ENCODE assay signal across 8 cellular contexts in genomic region chr17:7561028-7561575, GRCh38. TPM values are rescaled to one million over a fixed set of nuclear protein-coding genes. Genes with fewer than 3 reads are reported as not detected.
DNase-seq lines count a peak whose midpoint lies in the region; ATAC-seq, FAIRE-seq and TF ChIP-seq lines count a peak whose summit lies in the region.

No MANE protein-coding gene starts in this region.

- TF ChIP-seq CTCF in GM12873 (IDR thresholded peaks at IDR 0.05; ENCODE audit: insufficient read depth, low read depth, low read length, missing control alignments), result peak; percentile 90
- TF ChIP-seq CTCF in K562 (IDR thresholded peaks at IDR 0.05 in 2 of 3, conservative IDR thresholded peaks at IDR 0.05 in 1 of 3; ENCODE audit: insufficient read depth in 2 of 3, low read depth in 1 of 3, low read length in 3 of 3), result peak; percentile 76 to 86 (median 79)

- peak; percentile 47 for ATAC-seq in HG02852 (IDR thresholded peaks at IDR 0.05; ENCODE audit: unreplicated experiment)
- peak; percentile 89 for ATAC-seq in K562
- no peak for ATAC-seq in GM18858 (IDR thresholded peaks at IDR 0.05; ENCODE audit: unreplicated experiment)

- H3K9me3 ChIP-seq in K562 (replicated peaks; ENCODE audit: control insufficient read depth, insufficient read depth, low read depth, low read length), result no peaks in the 10 kb centered on the region

- H3K9ac ChIP-seq in K562 (ENCODE audit: insufficient read depth in 1 of 2, low read depth in 2 of 2, low read length in 2 of 2), result peak overlapping the region; percentile 85 to 95

- no peaks in the 10 kb centered on the region for H4K20me1 ChIP-seq in K562 (replicated peaks; ENCODE audit: control insufficient read depth, insufficient read depth, low read length)

- TSS peak; percentile 87 for BruUV-seq in K562 (replicated peaks; lab: Mats Ljungman, UMichigan)

- no peaks in the 10 kb centered on the region for H3K9me1 ChIP-seq in K562 (ENCODE audit: control insufficient read depth, insufficient read depth, low read length)

- TF ChIP-seq RAD21 in K562 (CRISPR knock-in tag; conservative IDR thresholded peaks at IDR 0.05 in 1 of 2, IDR thresholded peaks at IDR 0.05 in 1 of 2), result peak; percentile 77 to 79

- TF ChIP-seq EP300 in K562 (IDR thresholded peaks at IDR 0.05; ENCODE audit: low read length), result no peak

- CTCF ChIA-PET in K562 (lab: Yijun Ruan, JAX; ENCODE audit: low intra/inter-chr PET ratio), result interaction anchor here (0.6 to 2.3 kb wide), 5 partner anchors 47 to 1936 kb away, joined by 3 to 16 read pairs (median 4); partner anchors contain the start of genes TP53 and WRAP53

- H3K4me1 ChIP-seq in K562 (replicated peaks in 1 of 2; ENCODE audit: control insufficient read depth in 2 of 2, insufficient read depth in 2 of 2, low read length in 2 of 2), result peaks cover 10 to 52% of the 10 kb centered on the region in 2 experiments; a peak in 4 of 5 replicates

- POLR2A ChIA-PET in K562 (lab: Yijun Ruan, JAX), result interaction anchor here (0.5 to 1.5 kb wide), 12 partner anchors 9 to 230 kb away, joined by 3 to 9 read pairs (median 4); partner anchors contain the start of genes CD68, TP53 and WRAP53

- no peak for TF ChIP-seq POLR2A in K562 (conservative IDR thresholded peaks at IDR 0.05)

- intact Hi-C loops in K562 (cut with micrococcal nuclease), result loop anchor here (1.0 to 5.0 kb wide), 3 partner anchors 47 to 204 kb away; partner anchors contain the start of genes POLR2A and TMEM95

- peak overlapping the region; percentile 76 for H3K4me3 ChIP-seq in K562
- H3K4me3 ChIP-seq in iPS-11a (ENCODE audit: low read depth, low read length), result peak overlapping the region; percentile 81
- H3K4me3 ChIP-seq in skeletal muscle cell (ENCODE audit: low read depth, low read length), result peak overlapping the region; percentile 87

- no peaks in the 10 kb centered on the region for H3K27me3 ChIP-seq in K562 (ENCODE audit: control insufficient read depth in 2 of 2, insufficient read depth in 2 of 2, low read length in 2 of 2)

- in situ Hi-C loops in K562 (cut with MboI), result loop anchor here (25.0 kb wide), 1 partner anchor 524 kb away; the partner anchor contains the start of genes SLC16A11 and SLC16A13

- H3K4me2 ChIP-seq in K562 (ENCODE audit: insufficient read depth, low read length), result peak overlapping the region; percentile 98

- WGBS in K562 (ENCODE audit: insufficient coverage, low coverage, missing lambda C conversion rate), result under 1% methylated on average over 30 of the region's 32 CpGs

- H2AFZ ChIP-seq in K562 (ENCODE audit: low read depth, low read length), result peak overlapping the region; percentile 90

- H3K79me2 ChIP-seq in K562 (ENCODE audit: control insufficient read depth, insufficient read depth, low read length), result peaks cover 33% of the 10 kb centered on the region

- H3K27ac ChIP-seq in K562 (ENCODE audit: extremely low read depth, low read depth, low read length), result peak overlapping the region; percentile 81

- FAIRE-seq in K562 (lab: Jason Lieb, UNC), result peak; percentile 79

- peaks cover 32% of the 10 kb centered on the region; the same call in 2 of the 3 replicates for H3K36me3 ChIP-seq in K562 (ENCODE audit: control insufficient read depth, insufficient read depth, low read length)

- peak; percentile 70 for DNase-seq in NCI-H2081 (lab: John Stamatoyannopoulos, UW)
- peak; percentile 83 for DNase-seq in UCSD-AML1 (lab: John Stamatoyannopoulos, UW; ENCODE audit: unreplicated experiment)
- peak; percentile 77 to 87 (median 82) for DNase-seq in K562 (ENCODE audit: extremely low read depth in 1 of 4, low spot score in 3 of 4)
- no peak for DNase-seq in skeletal muscle cell (ENCODE audit: low read depth)

RNA-seq across cellular contexts. Expression of gene SENP3, which starts 0.6 kb away (rescaled TPM):
- 70.4 and 129 TPM in 2 replicates for total RNA-seq in K562 (2011; cell fraction: chromatin; rRNA removed; ENCODE audit: low replicate concordance)
- 60.9 and 69.7 TPM in 2 replicates for total RNA-seq in K562 (2011; cell fraction: nucleolus; rRNA removed)
- total RNA-seq in K562 (2011; cell fraction: nucleoplasm; rRNA removed), result 66.0 and 67.9 TPM in 2 replicates
- 65.3 and 69.1 TPM in 2 replicates for total RNA-seq in K562 (2014; rRNA removed)
- 79.3 and 82.7 TPM in 2 replicates for total RNA-seq in K562 (2014; rRNA removed; fragmentation: Illumina TruSeq; extraction: Trizol)
- 85.7 and 88.2 TPM in 2 replicates for total RNA-seq in K562 (2015; rRNA removed; fragmentation: Illumina TruSeq; extraction: Trizol)
- 55.6 and 63.1 TPM in 2 replicates for total RNA-seq in K562 (2021)
- polyA plus RNA-seq in K562 (2011; rRNA removed), result 80.5 and 94.1 TPM in 2 replicates
- polyA plus RNA-seq in K562 (2011; cell fraction: cytosol; rRNA removed), result 73.9 and 80.9 TPM in 2 replicates
- 92.4 and 106 TPM in 2 replicates for polyA plus RNA-seq in K562 (2011; cell fraction: nucleus; rRNA removed)
- 33.0 and 47.9 TPM in 2 replicates for polyA plus RNA-seq in K562 (2012)
- 98.7 and 102 TPM in 2 replicates for polyA plus RNA-seq in K562 (2014; fragmentation: Illumina TruSeq; extraction: Trizol)
- under 1 TPM; 0.63 to 0.73 TPM for polyA plus RNA-seq in K562 (2014; fragmentation: Nextera tagmentation; extraction: Ambion mirVana)
- 67.3 and 78.8 TPM in 2 replicates for polyA plus RNA-seq in K562 (2014; rRNA removed)
- polyA minus RNA-seq in K562 (2011; rRNA and poly(A)+ RNA removed), result 68.9 and 101 TPM in 2 replicates
- polyA minus RNA-seq in K562 (2011; cell fraction: cytosol; rRNA and poly(A)+ RNA removed), result 29.8 and 44.6 TPM in 2 replicates
- 19.1 and 22.7 TPM in 2 replicates for polyA minus RNA-seq in K562 (2011; cell fraction: nucleus; rRNA and poly(A)+ RNA removed)

RNA-seq across cellular contexts. Expression of gene TNFSF13, which starts 2.6 kb away (rescaled TPM):
- total RNA-seq in K562 (2011; cell fraction: chromatin; rRNA removed; ENCODE audit: low replicate concordance), result 0.21 and 0.76 TPM in 2 replicates
- 0.39 and 0.50 TPM in 2 replicates for total RNA-seq in K562 (2011; cell fraction: nucleolus; rRNA removed)
- total RNA-seq in K562 (2011; cell fraction: nucleoplasm; rRNA removed), result 0.29 and 0.38 TPM in 2 replicates
- total RNA-seq in K562 (2014; rRNA removed) (0.18 and 0.24 TPM in 2 replicates), K562 (2014; rRNA removed; fragmentation: Illumina TruSeq; extraction: Trizol) (not detected in 2 replicates), K562 (2015; rRNA removed; fragmentation: Illumina TruSeq; extraction: Trizol) (0.11 and 0.30 TPM in 2 replicates), K562 (2021) (0.38 and 0.51 TPM in 2 replicates)
- polyA plus RNA-seq in K562 (2011; rRNA removed) (0.26 and 1.6 TPM in 2 replicates), K562 (2014; fragmentation: Illumina TruSeq; extraction: Trizol) (0.19 and 0.29 TPM in 2 replicates), K562 (2014; fragmentation: Nextera tagmentation; extraction: Ambion mirVana) (under 1 TPM; 0.04 to 0.07 TPM), K562 (2014; rRNA removed) (0.30 and 0.45 TPM in 2 replicates)
- 0.16 and 0.96 TPM in 2 replicates for polyA plus RNA-seq in K562 (2011; cell fraction: cytosol; rRNA removed)
- polyA plus RNA-seq in K562 (2011; cell fraction: nucleus; rRNA removed), result 0.31 and 4.2 TPM in 2 replicates
- polyA plus RNA-seq in K562 (2012), result 0.98 and 1.2 TPM in 2 replicates
- polyA minus RNA-seq in K562 (2011; rRNA and poly(A)+ RNA removed), result 0.54 TPM in 1 of 2 replicates, not detected in the other
- polyA minus RNA-seq in K562 (2011; cell fraction: cytosol; rRNA and poly(A)+ RNA removed), result 2.4 TPM in 1 of 2 replicates, not detected in the other
- polyA minus RNA-seq in K562 (2011; cell fraction: nucleus; rRNA and poly(A)+ RNA removed), result 0.27 and 2.3 TPM in 2 replicates

RNA-seq across cellular contexts. Expression of gene TNFSF12, which starts 12.2 kb away (rescaled TPM):
- not detected in 2 replicates for total RNA-seq in K562 (2011; cell fraction: chromatin; rRNA removed; ENCODE audit: low replicate concordance)
- not detected in 2 replicates for total RNA-seq in K562 (2011; cell fraction: nucleolus; rRNA removed)
- not detected in 2 replicates for total RNA-seq in K562 (2011; cell fraction: nucleoplasm; rRNA removed)
- total RNA-seq in K562 (2014; rRNA removed) (0.18 and 0.37 TPM in 2 replicates), K562 (2014; rRNA removed; fragmentation: Illumina TruSeq; extraction: Trizol) (not detected in 2 replicates), K562 (2015; rRNA removed; fragmentation: Illumina TruSeq; extraction: Trizol) (not detected in 2 replicates), K562 (2021) (0.56 and 0.82 TPM in 2 replicates)
- polyA plus RNA-seq in K562 (2011; rRNA removed) (0.07 and 0.11 TPM in 2 replicates), K562 (2014; fragmentation: Illumina TruSeq; extraction: Trizol) (0.19 and 0.25 TPM in 2 replicates), K562 (2014; fragmentation: Nextera tagmentation; extraction: Ambion mirVana) (under 1 TPM in 1 of 2 experiments, not detected in 1; 0.03 TPM), K562 (2014; rRNA removed) (0.55 and 0.95 TPM in 2 replicates)
- 0.10 and 0.45 TPM in 2 replicates for polyA plus RNA-seq in K562 (2011; cell fraction: cytosol; rRNA removed)
- 0.29 and 0.41 TPM in 2 replicates for polyA plus RNA-seq in K562 (2011; cell fraction: nucleus; rRNA removed)
- 0.72 and 1.2 TPM in 2 replicates for polyA plus RNA-seq in K562 (2012)
- not detected in 2 replicates for polyA minus RNA-seq in K562 (2011; rRNA and poly(A)+ RNA removed)
- not detected in 2 replicates for polyA minus RNA-seq in K562 (2011; cell fraction: cytosol; rRNA and poly(A)+ RNA removed)
- polyA minus RNA-seq in K562 (2011; cell fraction: nucleus; rRNA and poly(A)+ RNA removed), result not detected in 2 replicates

RNA-seq across cellular contexts. Expression of gene CD68, which starts 18.3 kb away (rescaled TPM):
- total RNA-seq in K562 (2011; cell fraction: chromatin; rRNA removed; ENCODE audit: low replicate concordance), result 7.2 and 16.8 TPM in 2 replicates
- total RNA-seq in K562 (2011; cell fraction: nucleolus; rRNA removed), result 20.0 and 21.3 TPM in 2 replicates
- total RNA-seq in K562 (2011; cell fraction: nucleoplasm; rRNA removed), result 33.4 and 34.7 TPM in 2 replicates
- total RNA-seq in K562 (2014; rRNA removed), result 34.6 and 37.2 TPM in 2 replicates
- 22.9 and 28.2 TPM in 2 replicates for total RNA-seq in K562 (2014; rRNA removed; fragmentation: Illumina TruSeq; extraction: Trizol)
- total RNA-seq in K562 (2015; rRNA removed; fragmentation: Illumina TruSeq; extraction: Trizol), result 46.4 and 50.9 TPM in 2 replicates
- 30.1 and 34.8 TPM in 2 replicates for total RNA-seq in K562 (2021)
- 31.3 and 65.1 TPM in 2 replicates for polyA plus RNA-seq in K562 (2011; rRNA removed)
- polyA plus RNA-seq in K562 (2011; cell fraction: cytosol; rRNA removed), result 76.2 and 89.9 TPM in 2 replicates
- polyA plus RNA-seq in K562 (2011; cell fraction: nucleus; rRNA removed), result 4.1 and 4.4 TPM in 2 replicates
- polyA plus RNA-seq in K562 (2012), result 44.4 and 74.1 TPM in 2 replicates
- polyA plus RNA-seq in K562 (2014; fragmentation: Illumina TruSeq; extraction: Trizol), result 77.2 and 89.8 TPM in 2 replicates
- polyA plus RNA-seq in K562 (2014; fragmentation: Nextera tagmentation; extraction: Ambion mirVana), result 10 to 100 TPM; 37.7 to 85.3 TPM
- 33.3 and 38.8 TPM in 2 replicates for polyA plus RNA-seq in K562 (2014; rRNA removed)
- 23.1 and 25.5 TPM in 2 replicates for polyA minus RNA-seq in K562 (2011; rRNA and poly(A)+ RNA removed)
- 16.3 and 19.7 TPM in 2 replicates for polyA minus RNA-seq in K562 (2011; cell fraction: cytosol; rRNA and poly(A)+ RNA removed)
- polyA minus RNA-seq in K562 (2011; cell fraction: nucleus; rRNA and poly(A)+ RNA removed), result 1.3 and 2.2 TPM in 2 replicates

RNA-seq across cellular contexts. Expression of gene MPDU1, which starts 22.6 kb away (rescaled TPM):
- total RNA-seq in K562 (2011; cell fraction: chromatin; rRNA removed; ENCODE audit: low replicate concordance), result 63.6 and 172 TPM in 2 replicates
- total RNA-seq in K562 (2011; cell fraction: nucleolus; rRNA removed), result 230 and 236 TPM in 2 replicates
- 165 and 169 TPM in 2 replicates for total RNA-seq in K562 (2011; cell fraction: nucleoplasm; rRNA removed)
- total RNA-seq in K562 (2014; rRNA removed) (53.5 and 78.9 TPM in 2 replicates), K562 (2014; rRNA removed; fragmentation: Illumina TruSeq; extraction: Trizol) (68.3 and 80.2 TPM in 2 replicates), K562 (2015; rRNA removed; fragmentation: Illumina TruSeq; extraction: Trizol) (78.5 and 85.0 TPM in 2 replicates), K562 (2021) (55.5 and 63.7 TPM in 2 replicates)
- polyA plus RNA-seq in K562 (2011; rRNA removed) (160 and 161 TPM in 2 replicates), K562 (2014; fragmentation: Illumina TruSeq; extraction: Trizol) (172 and 179 TPM in 2 replicates), K562 (2014; fragmentation: Nextera tagmentation; extraction: Ambion mirVana) (10 to 100 TPM in 1 of 2 experiments, 1 to 10 TPM in 1; 4.9 to 21.8 TPM), K562 (2014; rRNA removed) (77.1 and 86.7 TPM in 2 replicates)
- 292 and 301 TPM in 2 replicates for polyA plus RNA-seq in K562 (2011; cell fraction: cytosol; rRNA removed)
- polyA plus RNA-seq in K562 (2011; cell fraction: nucleus; rRNA removed), result 85.8 and 92.2 TPM in 2 replicates
- polyA plus RNA-seq in K562 (2012), result 66.5 and 66.7 TPM in 2 replicates
- 77.8 and 107 TPM in 2 replicates for polyA minus RNA-seq in K562 (2011; rRNA and poly(A)+ RNA removed)
- polyA minus RNA-seq in K562 (2011; cell fraction: cytosol; rRNA and poly(A)+ RNA removed), result 35.2 and 43.8 TPM in 2 replicates
- polyA minus RNA-seq in K562 (2011; cell fraction: nucleus; rRNA and poly(A)+ RNA removed), result 15.8 and 18.0 TPM in 2 replicates
